ENCODE assay signal across 11 cellular contexts in genomic region chr17:21037117-21037803, GRCh38. TPM values are rescaled to one million over a fixed set of nuclear protein-coding genes. Genes with fewer than 3 reads are reported as not detected.
DNase-seq lines count a peak whose midpoint lies in the region; ATAC-seq and TF ChIP-seq lines count a peak whose summit lies in the region.
"Had no signal": no experiment of that assay in that cellular context is flagged by ENCODE, and none has a peak within 500 bp of the region (broad histone marks: within the 10 kb centered on the region; RNA-seq: fewer than 3 reads in every experiment).

No MANE protein-coding gene starts in this region.

- H3K4me1 Mint-ChIP-seq in CD4-positive, CD25-positive, alpha-beta regulatory T cell = peaks cover 31 to 84% (median 68%) of the 10 kb centered on the region in 4 donors
- H3K4me1 Mint-ChIP-seq in neural progenitor cell = peaks cover 39% of the 10 kb centered on the region

- H3K4me2 ChIP-seq in IMR-90 (ENCODE audit: low read depth, low read length) (peak overlapping the region; percentile 2), neural progenitor cell (peak overlapping the region; percentile 14)

- no peaks in the 10 kb centered on the region for H3K9me3 ChIP-seq in CD4-positive, CD25-positive, alpha-beta regulatory T cell (ENCODE audit: control insufficient read depth in 2 of 2, low read length in 2 of 2)
- no peaks in the 10 kb centered on the region for H3K9me3 ChIP-seq in IMR-90 (ENCODE audit: control insufficient read depth, insufficient read depth, low read length)
- H3K9me3 ChIP-seq in breast epithelium = no peaks in the 10 kb centered on the region
- no peaks in the 10 kb centered on the region for H3K9me3 ChIP-seq in neural progenitor cell (ENCODE audit: low read depth)
- H3K9me3 ChIP-seq: thyroid gland had no signal

- H3K79me1 ChIP-seq in IMR-90 (ENCODE audit: low read depth in 1 of 2, low read length in 2 of 2) = peaks cover 0 to 54% of the 10 kb centered on the region in 2 experiments; a peak in 2 of 4 replicates

- no peak overlapping the region for H3K18ac ChIP-seq in IMR-90 (ENCODE audit: low read depth, low read length)

- ATAC-seq in CD4-positive, CD25-positive, alpha-beta regulatory T cell (ENCODE audit: low read depth in 2 of 2) = no peak
- no peak for ATAC-seq in IMR-90 (ENCODE audit: low read depth)
- no peak for ATAC-seq in HG02938 (IDR thresholded peaks at IDR 0.05; ENCODE audit: unreplicated experiment)

- no peak for TF ChIP-seq CTCF in IMR-90 (conservative IDR thresholded peaks at IDR 0.05; ENCODE audit: low read depth, low read length)
- TF ChIP-seq CTCF in breast epithelium (IDR thresholded peaks at IDR 0.05) = no peak
- TF ChIP-seq CTCF in neural progenitor cell (IDR thresholded peaks at IDR 0.05) = no peak

- H3K9me3 Mint-ChIP-seq in CD4-positive, CD25-positive, alpha-beta regulatory T cell = no peaks in the 10 kb centered on the region
- no peaks in the 10 kb centered on the region for H3K9me3 Mint-ChIP-seq in neural progenitor cell

- peak overlapping the region; percentile 49; the same call in 1 of the 2 replicates for H3K23ac ChIP-seq in IMR-90 (ENCODE audit: low read depth, low read length)

- peak overlapping the region; percentile 33 for H3K27ac ChIP-seq in CD4-positive, CD25-positive, alpha-beta regulatory T cell (ENCODE audit: insufficient read depth, low read length, poor library complexity, severe bottlenecking)
- no peak overlapping the region for H3K27ac ChIP-seq in IMR-90 (ENCODE audit: insufficient read depth, low read length)
- peak overlapping the region; percentile 13 to 40 for H3K27ac ChIP-seq in breast epithelium
- H3K27ac ChIP-seq in neural progenitor cell = no peak overlapping the region
- H3K27ac ChIP-seq: brain microvascular endothelial cell, thyroid gland had no signal

- H4K5ac ChIP-seq in IMR-90 (ENCODE audit: low read depth, low read length) = no peak overlapping the region

- H2BK120ac ChIP-seq in IMR-90 (ENCODE audit: low read depth, low read length) = no peak overlapping the region

- H2AK5ac ChIP-seq in IMR-90 (ENCODE audit: low read depth, low read length) = no peak overlapping the region

- H3K36me3 ChIP-seq in CD4-positive, CD25-positive, alpha-beta regulatory T cell (ENCODE audit: control insufficient read depth, insufficient read depth, low read length) = peaks cover 6% of the 10 kb centered on the region
- H3K36me3 ChIP-seq in IMR-90 (ENCODE audit: control insufficient read depth, insufficient read depth, low read length) = peaks cover 5% of the 10 kb centered on the region
- no peaks in the 10 kb centered on the region for H3K36me3 ChIP-seq in breast epithelium
- H3K36me3 ChIP-seq in neural progenitor cell = peaks cover 9% of the 10 kb centered on the region
- H3K36me3 ChIP-seq: thyroid gland had no signal

- dilution Hi-C loops in IMR-90 (cut with HindIII; ENCODE audit: low sequenced_read_pairs, unreplicated experiment) = no loop called here

- no TSS peak for BruUV-seq in IMR-90 (replicated peaks; lab: Mats Ljungman, UMichigan)

- no peak overlapping the region for H2BK15ac ChIP-seq in IMR-90 (ENCODE audit: low read depth, low read length)

- H3F3A ChIP-seq in neural progenitor cell (ENCODE audit: low read depth) = peaks cover 20% of the 10 kb centered on the region

- TF ChIP-seq POLR2A in IMR-90 (IDR thresholded peaks at IDR 0.05; ENCODE audit: low read depth, low read length) (no peak), breast epithelium (IDR thresholded peaks at IDR 0.05) (no peak)

- H3K14ac ChIP-seq in IMR-90 (replicated peaks; ENCODE audit: low read depth, low read length) = 0 out of 2 replicates have a peak overlapping the region, but pooled peaks have one; percentile 16

- H4K8ac ChIP-seq in IMR-90 (ENCODE audit: low read depth in 2 of 2, low read length in 2 of 2) = no peak overlapping the region

- in situ Hi-C loops in IMR-90 (cut with MboI; ENCODE audit: low sequenced_read_pairs) = no loop called here

- WGBS in IMR-90 (ENCODE audit: extremely low coverage in 2 of 2, insufficient read length in 1 of 2), 2 experiments = 47% methylated on average over 2 of the region's 8 CpGs; no CpG with 5 or more reads in 1 of the 2 experiments

- POLR2A ChIA-PET in IMR-90 (lab: Charles Lee; ENCODE audit: unreplicated experiment) = interaction anchor here (0.6 kb wide), 1 partner anchor 12 kb away, joined by 6 read pairs; no protein-coding TSS in a partner anchor

- peaks cover 100% of the 10 kb centered on the region for H4K20me1 ChIP-seq in IMR-90 (ENCODE audit: insufficient read depth, low read length)
- H4K20me1 ChIP-seq in neural progenitor cell (ENCODE audit: low read depth) = peaks cover 99% of the 10 kb centered on the region

- intact Hi-C loops in IMR-90 (cut with micrococcal nuclease) (no loop called here), breast epithelium (cut with DNase I; ENCODE audit: low total_unique reads) (no loop called here)

- no peak overlapping the region for H3K4ac ChIP-seq in IMR-90 (ENCODE audit: low read depth, low read length)

- H3K27ac Mint-ChIP-seq in CD4-positive, CD25-positive, alpha-beta regulatory T cell = peak overlapping the region; percentile 3 to 62 (median 4)
- no peak overlapping the region for H3K27ac Mint-ChIP-seq in neural progenitor cell

- H3K9me1 ChIP-seq in IMR-90 (ENCODE audit: insufficient read depth, low read length) = peaks cover 39% of the 10 kb centered on the region

- peaks cover 8% of the 10 kb centered on the region for H3K36me3 Mint-ChIP-seq in CD4-positive, CD25-positive, alpha-beta regulatory T cell
- H3K36me3 Mint-ChIP-seq in neural progenitor cell = peaks cover 55% of the 10 kb centered on the region

- no peak overlapping the region for H2AK9ac ChIP-seq in IMR-90 (replicated peaks; ENCODE audit: low read depth, low read length, poor library complexity)

- no peak for DNase-seq in CD4-positive, CD25-positive, alpha-beta regulatory T cell
- no peak for DNase-seq in IMR-90
- no peak for DNase-seq in breast epithelium (ENCODE audit: low spot score in 2 of 2)
- DNase-seq in neural progenitor cell (ENCODE audit: low spot score) = no peak
- no peak for DNase-seq in islet precursor cell
- DNase-seq in stimulated activated CD4-positive, alpha-beta T cell treated with anti-CD3 and anti-CD28 coated beads, Interleukin-2, amount 100 ng/mL, for 24 hours = no peak
- no peak for DNase-seq in NCI-H2196 treated with DMSO at 0.1 percent for 48 hours (lab: John Stamatoyannopoulos, UW; ENCODE audit: unreplicated experiment)
- DNase-seq: brain microvascular endothelial cell; NK-92 treated with Interleukin-12 subunit alpha and Interleukin-12 subunit beta, amount 100 ng/mL, for 24 hours; thyroid gland had no signal

- H2BK20ac ChIP-seq in IMR-90 (ENCODE audit: low read depth, low read length) = no peak overlapping the region

- H2AFZ ChIP-seq in IMR-90 (replicated peaks; ENCODE audit: low read length, poor library complexity) (no peak overlapping the region), neural progenitor cell (replicated peaks) (no peak overlapping the region)

- H3K4me1 ChIP-seq in CD4-positive, CD25-positive, alpha-beta regulatory T cell (ENCODE audit: control insufficient read depth, insufficient read depth, low read length, poor library complexity, severe bottlenecking) = peaks cover 78% of the 10 kb centered on the region
- H3K4me1 ChIP-seq in IMR-90 (ENCODE audit: control insufficient read depth, insufficient read depth, low read length) (peaks cover 26% of the 10 kb centered on the region), breast epithelium (peaks cover 0 to 11% of the 10 kb centered on the region in 2 donors), neural progenitor cell (peaks cover 16% of the 10 kb centered on the region)

- H3K9ac ChIP-seq in IMR-90 (ENCODE audit: low read depth, low read length) (no peak overlapping the region), neural progenitor cell (no peak overlapping the region)

- H3K27me3 Mint-ChIP-seq in CD4-positive, CD25-positive, alpha-beta regulatory T cell = no peaks in the 10 kb centered on the region
- peaks cover 3% of the 10 kb centered on the region for H3K27me3 Mint-ChIP-seq in neural progenitor cell (ENCODE audit: insufficient read depth, low read depth)

- H3K4me3 Mint-ChIP-seq in CD4-positive, CD25-positive, alpha-beta regulatory T cell = peak overlapping the region; percentile 34 to 75 (median 42)
- peak overlapping the region; percentile 10 for H3K4me3 Mint-ChIP-seq in neural progenitor cell

- no peak overlapping the region for H4K91ac ChIP-seq in IMR-90 (ENCODE audit: insufficient read depth, low read depth, low read length)

- no peak overlapping the region for H2BK5ac ChIP-seq in IMR-90 (ENCODE audit: low read depth, low read length, poor library complexity, severe bottlenecking)

- TF ChIP-seq RAD21 in IMR-90 (IDR thresholded peaks at IDR 0.05; ENCODE audit: low read length) = no peak

- no peaks in the 10 kb centered on the region for H3K27me3 ChIP-seq in CD4-positive, CD25-positive, alpha-beta regulatory T cell (ENCODE audit: control insufficient read depth, insufficient read depth, low read length)
- H3K27me3 ChIP-seq in IMR-90 (ENCODE audit: control insufficient read depth, insufficient read depth, low read length) (no peaks in the 10 kb centered on the region), breast epithelium (no peaks in the 10 kb centered on the region), neural progenitor cell (no peaks in the 10 kb centered on the region)
- H3K27me3 ChIP-seq: brain microvascular endothelial cell, thyroid gland had no signal

- peak overlapping the region; percentile 6 for H3K4me3 ChIP-seq in CD4-positive, CD25-positive, alpha-beta regulatory T cell (ENCODE audit: low read depth, low read length)
- H3K4me3 ChIP-seq in IMR-90 (ENCODE audit: insufficient read depth, low read depth, low read length) (no peak overlapping the region), breast epithelium (peak overlapping the region in 1 of 3 donors; percentile 26), neural progenitor cell (no peak overlapping the region)
- H3K4me3 ChIP-seq: thyroid gland had no signal

- H3K79me2 ChIP-seq in neural progenitor cell (ENCODE audit: low read depth) = peaks cover 100% of the 10 kb centered on the region

- CTCF ChIA-PET in IMR-90 (lab: Yijun Ruan, JAX) = no interaction called here

- no peak overlapping the region for H3K56ac ChIP-seq in IMR-90 (ENCODE audit: extremely low read depth, insufficient read depth, low read length)

TF ChIP-seq in IMR-90, 13 proteins besides CTCF, POLR2A, EP300 and RAD21 (continues in another document):
- no peak for TF ChIP-seq RCOR1 (IDR thresholded peaks at IDR 0.05; ENCODE audit: insufficient replicate concordance, low read length)

RNA-seq across cellular contexts. Expression of gene USP22, which starts 5.6 kb away (rescaled TPM):
- total RNA-seq in CD4-positive, CD25-positive, alpha-beta regulatory T cell = 152 TPM
- polyA plus RNA-seq in CD4-positive, CD25-positive, alpha-beta regulatory T cell = 10 to 100 TPM; 32.1 to 39.8 (median 37.9) TPM
- total RNA-seq in IMR-90 (2012; rRNA removed) (250 and 319 TPM in 2 replicates), breast epithelium (100 to 1,000 TPM; 115 to 156 (median 139) TPM), neural progenitor cell (ENCODE audit: low replicate concordance) (192 and 244 TPM in 2 replicates)
- polyA plus RNA-seq in IMR-90 (2012; rRNA removed) = 161 and 173 TPM in 2 replicates
- 91.3 and 126 TPM in 2 replicates for polyA plus RNA-seq in IMR-90 (2012; cell fraction: cytosol; rRNA removed)
- 154 and 168 TPM in 2 replicates for polyA plus RNA-seq in IMR-90 (2012; cell fraction: nucleus; rRNA removed; ENCODE audit: low replicate concordance)

Comparison
In these comparisons a context has a peak if more than half of its experiments do, and no peak if none do; other contexts are left out.
1. H3K27ac ChIP-seq: peak in CD4-positive, CD25-positive, alpha-beta regulatory T cell (single experiment) and breast epithelium (2 of 2); none in IMR-90 (single experiment) and neural progenitor cell (single experiment).